Comparison of ENCODE assay signal across 1 cellular context in genomic region chr4:97987019-97987648, GRCh38.
TF ChIP-seq lines count a peak whose summit lies in the region.

No MANE protein-coding gene starts in this region.

TF ChIP-seq in HCT116, 20 proteins besides CTCF, POLR2A, EP300 and RAD21 (continued from another document):
- TF ChIP-seq ATF3 (IDR thresholded peaks at IDR 0.05) (no peak), ELF1 (IDR thresholded peaks at IDR 0.05; ENCODE audit: borderline replicate concordance, low read depth) (no peak), POLR2AphosphoS5 (IDR thresholded peaks at IDR 0.05; ENCODE audit: low read depth, low read length) (no peak)
